8 cellular contexts compared by ENCODE assay signal in the genomic region with DNA sequence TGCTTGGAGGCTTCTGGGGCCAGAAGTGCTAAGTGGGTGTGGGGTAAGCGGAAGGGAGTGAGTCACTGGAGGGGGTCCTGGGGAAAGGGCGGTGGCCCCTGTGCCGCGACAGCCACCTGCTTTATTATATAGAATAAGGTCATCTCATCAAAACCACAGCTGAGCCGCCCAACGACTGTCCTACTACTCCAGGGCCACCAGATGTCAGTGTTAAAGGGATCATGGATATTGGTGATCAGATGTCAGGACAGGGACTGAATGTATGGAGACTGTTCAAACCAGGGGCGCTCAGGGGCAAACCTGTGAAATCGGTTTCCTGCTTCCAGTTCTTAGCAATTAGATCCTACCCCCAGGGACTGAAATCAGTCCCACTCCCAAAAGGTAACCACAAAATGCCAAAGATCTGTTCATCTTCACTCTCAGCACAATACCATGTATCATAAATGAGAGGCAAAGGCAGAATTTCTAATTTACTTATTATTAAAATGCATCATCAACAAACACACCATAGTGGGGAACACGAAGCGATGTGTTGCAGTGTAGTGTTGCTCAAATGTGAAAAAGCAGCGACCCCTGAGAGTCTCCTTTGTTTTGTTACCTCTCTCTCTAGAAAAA. TPM values are rescaled to one million over a fixed set of nuclear protein-coding genes. Genes with fewer than 3 reads are reported as not detected.
A peak's percentile ranks its signal among the peaks of the same experiment; 100 is the strongest.
DNase-seq lines count a peak whose midpoint lies in the region; ATAC-seq and TF ChIP-seq lines count a peak whose summit lies in the region.

No MANE protein-coding gene starts in this region.

- no peaks in the 10 kb centered on the region for H3K9me3 ChIP-seq in transverse colon

- peaks cover 0 to 9% (median 0%) of the 10 kb centered on the region in 4 donors for H3K4me1 ChIP-seq in transverse colon

- intact Hi-C loops in transverse colon (cut with DNase I; ENCODE audit: low total_unique reads) = no loop called here

- ATAC-seq in activated naive CD4-positive, alpha-beta T cell treated with anti-CD3 and anti-CD28 coated beads, Interleukin-2, amount 50 U/mL, for 72 hours = peak; percentile 37 to 60
- no peak for ATAC-seq in HG02870 (IDR thresholded peaks at IDR 0.05; ENCODE audit: unreplicated experiment)

- H3K36me3 Mint-ChIP-seq in activated naive CD4-positive, alpha-beta T cell treated with anti-CD3 and anti-CD28 coated beads, Interleukin-2, amount 50 U/mL, for 72 hours = peaks cover 0 to 2% of the 10 kb centered on the region in 2 donors

- H3K27me3 ChIP-seq in transverse colon = no peaks in the 10 kb centered on the region

- H3K9me3 Mint-ChIP-seq in activated naive CD4-positive, alpha-beta T cell treated with anti-CD3 and anti-CD28 coated beads, Interleukin-2, amount 50 U/mL, for 72 hours = no peaks in the 10 kb centered on the region

- DNase-seq in AG10803 (ENCODE audit: low read depth) (peak; percentile 37), GM13977 (ENCODE audit: low spot score) (peak; percentile 64), NCI-H1694 treated with DMSO at 0.1 percent for 48 hours (lab: John Stamatoyannopoulos, UW) (peak; percentile 15), islet precursor cell (peak; percentile 75), transverse colon (peak; percentile 32), dedifferentiated amniotic fluid mesenchymal stem cell (ENCODE audit: extremely low spot score) (no peak)
- DNase-seq in activated naive CD4-positive, alpha-beta T cell treated with anti-CD3 and anti-CD28 coated beads, Interleukin-2, amount 50 U/mL, for 72 hours (ENCODE audit: low spot score in 2 of 2) = peak in 1 of 2 donors; percentile 21

- in situ Hi-C loops in GM13977 (cut with MboI; ENCODE audit: low pct_unique_long_range_greater_than_20kb, low sequenced_read_pairs, unreplicated experiment) (loop anchor here (10.0 to 25.0 kb wide), 2 partner anchors 192 to 1410 kb away; no protein-coding TSS in a partner anchor), transverse colon (cut with MboI; ENCODE audit: low pct_ligation_motif_present in 1 of 4, low pct_unique_long_range_greater_than_20kb in 1 of 4, low sequenced_read_pairs in 3 of 4) (loop anchor here in 3 of 4 donors (5.0 to 25.0 kb wide), 3 partner anchors 185 to 195 kb away; no protein-coding TSS in a partner anchor)

- H3K36me3 ChIP-seq in transverse colon = no peaks in the 10 kb centered on the region

- WGBS in transverse colon (ENCODE audit: low coverage in 1 of 2), 2 donors = 47 to 83% methylated on average over 3 to 11 of the region's 11 CpGs

- TF ChIP-seq POLR2A in transverse colon (IDR thresholded peaks at IDR 0.05) = no peak

- TF ChIP-seq CTCF in AG10803 (conservative IDR thresholded peaks at IDR 0.05; ENCODE audit: low read length) (peak; percentile 66), GM13977 (IDR thresholded peaks at IDR 0.05; ENCODE audit: extremely low read depth, insufficient read depth, missing control alignments) (peak; percentile 54), transverse colon (IDR thresholded peaks at IDR 0.05) (peak; percentile 25 to 54 (median 52))

- no peak for TF ChIP-seq EP300 in transverse colon (IDR thresholded peaks at IDR 0.05; ENCODE audit: low read depth)

- no peak overlapping the region for H3K4me3 ChIP-seq in AG10803 (ENCODE audit: low read length)
- H3K4me3 ChIP-seq in transverse colon = no peak overlapping the region

- no peak overlapping the region for H3K27ac ChIP-seq in transverse colon

- no peak overlapping the region for H3K27ac Mint-ChIP-seq in activated naive CD4-positive, alpha-beta T cell treated with anti-CD3 and anti-CD28 coated beads, Interleukin-2, amount 50 U/mL, for 72 hours

RNA-seq across cellular contexts. Expression of gene ARL11, which starts 24.5 kb away (rescaled TPM):
- 1 to 10 TPM; 1.5 to 1.6 TPM for total RNA-seq in activated naive CD4-positive, alpha-beta T cell treated with anti-CD3 and anti-CD28 coated beads, Interleukin-2, amount 50 U/mL, for 72 hours
- under 1 TPM in 2 of 4 donors, not detected in 2; 0.68 to 0.79 TPM for total RNA-seq in transverse colon

RNA-seq across cellular contexts. Expression of gene EBPL, which starts 38.5 kb away (rescaled TPM):
- 10 to 100 TPM; 31.9 to 59.9 TPM for total RNA-seq in activated naive CD4-positive, alpha-beta T cell treated with anti-CD3 and anti-CD28 coated beads, Interleukin-2, amount 50 U/mL, for 72 hours
- total RNA-seq in transverse colon = 10 to 100 TPM in 2 of 4 donors, 1 to 10 TPM in 2; 6.0 to 56.2 (median 16.4) TPM
